Comparison of ENCODE assay signal across 4 cellular contexts in genomic region chr4:94295452-94295851, GRCh38. TPM values are rescaled to one million over a fixed set of nuclear protein-coding genes. Genes with fewer than 3 reads are reported as not detected.
"Had no signal": no experiment of that assay in that cellular context is flagged by ENCODE, and none has a peak within 500 bp of the region (broad histone marks: within the 10 kb centered on the region; RNA-seq: fewer than 3 reads in every experiment).

No MANE protein-coding gene starts in this region.

RNA-seq across cellular contexts. Expression of gene HPGDS, which starts 47.2 kb away (rescaled TPM):
- total RNA-seq: M059J, PC-3, SJSA1 had no signal
- polyA plus RNA-seq: SK-N-SH had no signal
